ENCODE assay signal across 8 cellular contexts in genomic region chr6:35719830-35720733, GRCh38. TPM values are rescaled to one million over a fixed set of nuclear protein-coding genes. Genes with fewer than 3 reads are reported as not detected.
A peak's percentile ranks its signal among the peaks of the same experiment; 100 is the strongest.
DNase-seq lines count a peak whose midpoint lies in the region; ATAC-seq, FAIRE-seq and TF ChIP-seq lines count a peak whose summit lies in the region.

No MANE protein-coding gene starts in this region.

- H3K4me1 Mint-ChIP-seq in activated CD4-positive, alpha-beta memory T cell treated with anti-CD3 and anti-CD28 coated beads, Interleukin-2, amount 10 ng/mL, durations not matched to agents 7 days and 5 days = peaks cover 42% of the 10 kb centered on the region

- peak overlapping the region; percentile 64 for H3K27ac Mint-ChIP-seq in activated CD4-positive, alpha-beta memory T cell treated with anti-CD3 and anti-CD28 coated beads, Interleukin-2, amount 10 ng/mL, durations not matched to agents 7 days and 5 days

- FAIRE-seq in H54 (lab: Jason Lieb, UNC) = no peak

- H3K4me3 Mint-ChIP-seq in activated CD4-positive, alpha-beta memory T cell treated with anti-CD3 and anti-CD28 coated beads, Interleukin-2, amount 10 ng/mL, durations not matched to agents 7 days and 5 days = no peak overlapping the region

- CTCF ChIA-PET in activated CD4-positive, alpha-beta memory T cell treated with anti-CD3 and anti-CD28 coated beads, Interleukin-2, amount 10 ng/mL, durations not matched to agents 7 days and 5 days (lab: Charles Lee) = interaction anchor here (0.8 kb wide), 1 partner anchor 16 kb away, joined by 3 read pairs; the partner anchor contains the start of gene ARMC12

- H3K36me3 Mint-ChIP-seq in activated CD4-positive, alpha-beta memory T cell treated with anti-CD3 and anti-CD28 coated beads, Interleukin-2, amount 10 ng/mL, durations not matched to agents 7 days and 5 days (ENCODE audit: low read depth) = no peaks in the 10 kb centered on the region

- no peaks in the 10 kb centered on the region for H3K27me3 Mint-ChIP-seq in activated CD4-positive, alpha-beta memory T cell treated with anti-CD3 and anti-CD28 coated beads, Interleukin-2, amount 10 ng/mL, durations not matched to agents 7 days and 5 days

- peak; percentile 60 for ATAC-seq in HG03159 (IDR thresholded peaks at IDR 0.05; ENCODE audit: unreplicated experiment)
- no peak for ATAC-seq in GM21526 (IDR thresholded peaks at IDR 0.05; ENCODE audit: low FRiP score, unreplicated experiment)

- DNase-seq in stimulated activated CD4-positive, alpha-beta T cell treated with anti-CD3 and anti-CD28 coated beads, Interleukin-15, amount 100 ng/mL, for 24 hours = peak; percentile 60
- no peak for DNase-seq in stimulated activated CD4-positive, alpha-beta T cell treated with anti-CD3 and anti-CD28 coated beads, Interleukin-4, amount 100 ng/mL, for 4 hours
- DNase-seq in activated CD4-positive, alpha-beta memory T cell treated with anti-CD3 and anti-CD28 coated beads, Interleukin-2, amount 10 ng/mL, durations not matched to agents 7 days and 5 days = no peak
- peak in 39 of 42 donors; percentile 29 to 75 (median 53) for DNase-seq in head of caudate nucleus
- DNase-seq in pons (ENCODE audit: low spot score) = peak; percentile 81
- DNase-seq in H54 (ENCODE audit: insufficient read length, low spot score) = no peak

- intact Hi-C loops in head of caudate nucleus (cut with DNase I) = no loop called here

- no peaks in the 10 kb centered on the region for H3K9me3 Mint-ChIP-seq in activated CD4-positive, alpha-beta memory T cell treated with anti-CD3 and anti-CD28 coated beads, Interleukin-2, amount 10 ng/mL, durations not matched to agents 7 days and 5 days

- no peak for TF ChIP-seq POLR2A in H54 (IDR thresholded peaks at IDR 0.05; ENCODE audit: low read depth, low read length)

- POLR2A ChIA-PET in activated CD4-positive, alpha-beta memory T cell treated with anti-CD3 and anti-CD28 coated beads, Interleukin-2, amount 10 ng/mL, durations not matched to agents 7 days and 5 days (lab: Charles Lee) = interaction anchor here (0.9 to 1.3 kb wide), 4 partner anchors 8 to 118 kb away, joined by 3 to 4 read pairs (median 3); no protein-coding TSS in a partner anchor

RNA-seq across cellular contexts. Expression of gene ARMC12, which starts 16.8 kb away (rescaled TPM):
- 1 to 10 TPM in 1 of 2 experiments, under 1 TPM in 1; 0.40 to 1.3 TPM for total RNA-seq in activated CD4-positive, alpha-beta memory T cell treated with anti-CD3 and anti-CD28 coated beads, Interleukin-2, amount 10 ng/mL, durations not matched to agents 7 days and 5 days

RNA-seq across cellular contexts. Expression of gene FKBP5, which starts 31.4 kb away (rescaled TPM):
- 10 to 100 TPM; 51.1 to 51.5 TPM for total RNA-seq in activated CD4-positive, alpha-beta memory T cell treated with anti-CD3 and anti-CD28 coated beads, Interleukin-2, amount 10 ng/mL, durations not matched to agents 7 days and 5 days

RNA-seq across cellular contexts. Expression of gene CLPSL2, which starts 56.3 kb away (rescaled TPM):
- not detected for total RNA-seq in activated CD4-positive, alpha-beta memory T cell treated with anti-CD3 and anti-CD28 coated beads, Interleukin-2, amount 10 ng/mL, durations not matched to agents 7 days and 5 days

Comparison
In these comparisons a context has a peak if more than half of its experiments do, and no peak if none do; other contexts are left out.
1. DNase-seq: peak in stimulated activated CD4-positive, alpha-beta T cell treated with anti-CD3 and anti-CD28 coated beads, Interleukin-15, amount 100 ng/mL, for 24 hours (single experiment), head of caudate nucleus (39 of 42) and pons (single experiment); none in stimulated activated CD4-positive, alpha-beta T cell treated with anti-CD3 and anti-CD28 coated beads, Interleukin-4, amount 100 ng/mL, for 4 hours (0 of 2), activated CD4-positive, alpha-beta memory T cell treated with anti-CD3 and anti-CD28 coated beads, Interleukin-2, amount 10 ng/mL, durations not matched to agents 7 days and 5 days (single experiment) and H54 (single experiment).